Comparison of ENCODE assay signal across 8 cellular contexts in the genomic region with DNA sequence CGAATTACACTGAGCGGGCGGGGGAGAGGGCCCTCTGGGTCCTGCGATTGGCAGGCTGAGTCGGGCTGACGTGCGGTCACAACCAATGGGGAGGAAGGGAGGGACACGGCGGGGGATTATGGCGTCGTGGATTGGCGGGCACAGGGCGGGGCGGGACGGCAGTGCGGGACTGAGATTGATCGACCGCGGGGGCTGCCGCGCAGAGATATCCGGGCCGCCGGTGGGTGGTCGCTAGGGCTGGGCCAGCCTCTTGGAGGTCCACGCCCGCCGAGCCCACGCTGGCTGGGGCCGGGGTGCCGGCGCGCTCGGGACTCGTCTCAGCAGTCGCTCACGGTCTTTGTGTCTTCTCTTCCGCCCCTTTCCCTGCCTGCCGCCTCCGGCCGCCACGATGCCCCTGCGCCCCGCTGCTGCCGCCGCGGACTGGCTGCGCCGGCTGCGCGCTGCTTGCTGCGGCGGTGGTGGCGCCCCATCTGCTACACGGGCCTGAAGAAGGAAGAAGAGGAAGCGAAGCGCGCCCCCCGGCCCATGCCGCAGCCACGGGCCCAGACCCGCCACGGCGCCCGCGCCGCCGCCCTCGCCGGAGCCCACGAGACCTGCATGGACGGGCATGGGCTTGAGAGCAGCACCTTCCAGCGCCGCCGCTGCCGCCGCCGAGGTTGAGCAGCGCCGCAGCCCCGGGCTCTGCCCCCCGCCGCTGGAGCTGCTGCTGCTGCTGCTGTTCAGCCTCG. TPM values are rescaled to one million over a fixed set of nuclear protein-coding genes. Genes with fewer than 3 reads are reported as not detected.
DNase-seq lines count a peak whose midpoint lies in the region; ATAC-seq and TF ChIP-seq lines count a peak whose summit lies in the region.

A gene with protein sequence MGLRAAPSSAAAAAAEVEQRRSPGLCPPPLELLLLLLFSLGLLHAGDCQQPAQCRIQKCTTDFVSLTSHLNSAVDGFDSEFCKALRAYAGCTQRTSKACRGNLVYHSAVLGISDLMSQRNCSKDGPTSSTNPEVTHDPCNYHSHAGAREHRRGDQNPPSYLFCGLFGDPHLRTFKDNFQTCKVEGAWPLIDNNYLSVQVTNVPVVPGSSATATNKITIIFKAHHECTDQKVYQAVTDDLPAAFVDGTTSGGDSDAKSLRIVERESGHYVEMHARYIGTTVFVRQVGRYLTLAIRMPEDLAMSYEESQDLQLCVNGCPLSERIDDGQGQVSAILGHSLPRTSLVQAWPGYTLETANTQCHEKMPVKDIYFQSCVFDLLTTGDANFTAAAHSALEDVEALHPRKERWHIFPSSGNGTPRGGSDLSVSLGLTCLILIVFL (plus strand): TSS at position 200 of the 728 bp plus-strand sequence. CDS start 408 bp downstream, at position 608.

- 2% methylated on average over 71 of the region's 84 CpGs for WGBS in prostate gland

- ATAC-seq in HG02623 (IDR thresholded peaks at IDR 0.05; ENCODE audit: unreplicated experiment), result peak; percentile 81
- peak; percentile 95 for ATAC-seq in left ventricle myocardium superior

- DNase-seq in GM12865 (ENCODE audit: low read depth) (peak; percentile 98), NCI-H1105 treated with DMSO at 0.1 percent for 48 hours (lab: John Stamatoyannopoulos, UW) (peak; percentile 90), T follicular helper cell (ENCODE audit: low read depth) (peak; percentile 85), anterior cingulate cortex (lab: John Stamatoyannopoulos, UW) (peak; percentile 81 to 99 (median 98)), left ventricle myocardium superior (peak; percentile 98), prostate gland (ENCODE audit: low spot score) (peak; percentile 99), ureter (ENCODE audit: low spot score) (peak; percentile 99)

- intact Hi-C loops in left ventricle myocardium superior (cut with micrococcal nuclease) (no loop called here), prostate gland (cut with DNase I) (loop anchor here (5.0 to 10.0 kb wide), 4 partner anchors 341 to 1966 kb away; a partner anchor contains a TSS)

- H3K4me1 ChIP-seq in prostate gland (replicated peaks), result peaks cover 8% of the 10 kb centered on the region

- peak within 1 kb of the TSS; percentile 93 to 94 for H3K27ac ChIP-seq in prostate gland

- no peaks in the 10 kb centered on the region for H3K9me3 ChIP-seq in prostate gland

- peak; percentile 2 for TF ChIP-seq CTCF in GM12865 (IDR thresholded peaks at IDR 0.05; ENCODE audit: insufficient read depth, low read depth, low read length, missing control alignments)
- TF ChIP-seq CTCF in prostate gland (IDR thresholded peaks at IDR 0.05), result peak in 1 of 4 experiments; percentile 27

- H3K4me3 ChIP-seq in GM12865 (ENCODE audit: low read depth, low read length), result peak within 1 kb of the TSS; percentile 66
- H3K4me3 ChIP-seq in prostate gland, result peak within 1 kb of the TSS; percentile 75 to 92

- no peaks in the 10 kb centered on the region for H3K27me3 ChIP-seq in prostate gland (replicated peaks; ENCODE audit: insufficient read depth)

- peak; percentile 98 for TF ChIP-seq POLR2A in prostate gland (IDR thresholded peaks at IDR 0.05)

- H3K36me3 ChIP-seq in prostate gland, result no peaks in the 10 kb centered on the region

RNA-seq across cellular contexts. Expression of the gene that starts here (rescaled TPM):
- 14.3 TPM for total RNA-seq in left ventricle myocardium superior
- total RNA-seq in prostate gland, result 10 to 100 TPM; 56.5 to 62.2 TPM
- 20.0 TPM for total RNA-seq in ureter

Comparison
In these comparisons a context has a peak if more than half of its experiments do, and no peak if none do; other contexts are left out.
1. Peak in every context shown above with its lines: DNase-seq, ATAC-seq, H3K4me3 ChIP-seq and H3K27ac ChIP-seq.